In genomic region chr11:130112071-130112830, GRCh38 we compare ENCODE assay signal across 1 cellular context.
TF ChIP-seq lines count a peak whose summit lies in the region.

No MANE protein-coding gene starts in this region.

TF ChIP-seq in K562, 482 proteins besides CTCF, POLR2A, EP300 and RAD21 (continued from another document):
- TF ChIP-seq ATF3 (IDR thresholded peaks at IDR 0.05) = 0 out of 2 replicates have a peak, but pooled peaks have one; percentile 18
- TF ChIP-seq ATF3 (CRISPR knock-in tag; conservative IDR thresholded peaks at IDR 0.05) = no peak
- no peak for TF ChIP-seq PKNOX1 (IDR thresholded peaks at IDR 0.05)
- TF ChIP-seq KLF16 (IDR thresholded peaks at IDR 0.05) = no peak
- no peak for TF ChIP-seq BRF2 (IDR thresholded peaks at IDR 0.05; ENCODE audit: borderline replicate concordance, insufficient read depth, insufficient read length)
- no peak for TF ChIP-seq SRSF9 (IDR thresholded peaks at IDR 0.05; ENCODE audit: borderline replicate concordance, low read depth, low read length)
- TF ChIP-seq FOXK1 (CRISPR knock-in tag; IDR thresholded peaks at IDR 0.05; ENCODE audit: borderline replicate concordance) = no peak
- no peak for TF ChIP-seq U2AF2 (optimal IDR thresholded peaks at IDR 0.05; ENCODE audit: low read depth, low read length)
